ENCODE assay signal across 12 cellular contexts in genomic region chr5:107359033-107359915, GRCh38.
DNase-seq lines count a peak whose midpoint lies in the region; ATAC-seq, FAIRE-seq and TF ChIP-seq lines count a peak whose summit lies in the region.
"Had no signal": no experiment of that assay in that cellular context is flagged by ENCODE, and none has a peak within 500 bp of the region (broad histone marks: within the 10 kb centered on the region; RNA-seq: fewer than 3 reads in every experiment).

No MANE protein-coding gene starts in this region.

- ATAC-seq in HG02678 (IDR thresholded peaks at IDR 0.05; ENCODE audit: unreplicated experiment) (peak; percentile 12), RWPE2 (ENCODE audit: low read depth) (peak; percentile 36; the same call in 2 of the 3 replicates), GM18498 (IDR thresholded peaks at IDR 0.05; ENCODE audit: unreplicated experiment) (no peak)

- H3K27ac ChIP-seq in A673 (ENCODE audit: low read depth, low read length, poor library complexity, severe bottlenecking) (peak overlapping the region; percentile 28), RWPE2 (ENCODE audit: poor library complexity, severe bottlenecking) (no peak overlapping the region)
- H3K27ac ChIP-seq: BLaER1, parathyroid adenoma had no signal

- no TSS peak for BruUV-seq in A673 (replicated peaks; lab: Mats Ljungman, UMichigan)

- intact Hi-C loops in A673 (cut with micrococcal nuclease; ENCODE audit: unreplicated experiment), result no loop called here

- H3K9me3 ChIP-seq in A673 (ENCODE audit: low read depth, low read length, poor library complexity, severe bottlenecking) (no peaks in the 10 kb centered on the region), RWPE2 (ENCODE audit: severe bottlenecking) (no peaks in the 10 kb centered on the region)
- H3K9me3 ChIP-seq: BLaER1 had no signal

- H3K36me3 ChIP-seq in A673 (ENCODE audit: insufficient read depth, low read length, poor library complexity, severe bottlenecking), result no peaks in the 10 kb centered on the region
- H3K36me3 ChIP-seq in RWPE2 (ENCODE audit: low read depth), result no peaks in the 10 kb centered on the region
- H3K36me3 ChIP-seq: BLaER1 had no signal

- CTCF ChIA-PET in A673 (lab: Charles Lee), result interaction anchor here (1.0 kb wide), 1 partner anchor 213 kb away, joined by 3 read pairs; no protein-coding TSS in a partner anchor

- no peak for FAIRE-seq in urothelium cell line (lab: Jason Lieb, UNC)

- POLR2A ChIA-PET in A673 (lab: Charles Lee; ENCODE audit: low non-redundant PET), result no interaction called here

- DNase-seq in A673 (ENCODE audit: low spot score), result peak; percentile 81
- no peak for DNase-seq in RWPE2 (ENCODE audit: low spot score)
- peak; percentile 60 for DNase-seq in fibroblast of the conjunctiva (ENCODE audit: low read depth)
- DNase-seq in GF-D8 (lab: John Stamatoyannopoulos, UW), result no peak
- DNase-seq in urothelium cell line (ENCODE audit: low spot score), result no peak
- DNase-seq in pons (ENCODE audit: low spot score), result no peak
- DNase-seq: activated T-cell treated with anti-CD3 and anti-CD28 coated beads, Interleukin-2, amount 50 U/mL, for 24 hours; NCI-H2029 had no signal

- H3K4me3 ChIP-seq in A673 (ENCODE audit: low read depth, low read length, poor library complexity, severe bottlenecking) (no peak overlapping the region), RWPE2 (ENCODE audit: severe bottlenecking) (no peak overlapping the region)
- H3K4me3 ChIP-seq: BLaER1 had no signal

- H3K27me3 ChIP-seq in A673 (replicated peaks; ENCODE audit: insufficient read depth, low read depth, low read length, poor library complexity) (no peaks in the 10 kb centered on the region), RWPE2 (ENCODE audit: insufficient read depth, poor library complexity, severe bottlenecking) (no peaks in the 10 kb centered on the region)
- H3K27me3 ChIP-seq: BLaER1 had no signal

- H3K4me1 ChIP-seq in A673 (ENCODE audit: insufficient read depth, low read length, poor library complexity, severe bottlenecking) (peaks cover 32% of the 10 kb centered on the region), RWPE2 (ENCODE audit: insufficient read depth, poor library complexity, severe bottlenecking) (peaks cover 11% of the 10 kb centered on the region)
- H3K4me1 ChIP-seq: BLaER1, parathyroid adenoma had no signal

- TF ChIP-seq CTCF in A673 (conservative IDR thresholded peaks at IDR 0.05; ENCODE audit: low read depth, low read length) (no peak), RWPE2 (IDR thresholded peaks at IDR 0.05; ENCODE audit: poor library complexity, severe bottlenecking) (no peak)

Comparison
In these comparisons a context has a peak if more than half of its experiments do, and no peak if none do; other contexts are left out.
1. DNase-seq: peak in A673 (single experiment) and fibroblast of the conjunctiva (single experiment); none in RWPE2 (single experiment), GF-D8 (single experiment), urothelium cell line (single experiment) and pons (single experiment).